Comparison of ENCODE assay signal across 1 cellular context in the genomic region with DNA sequence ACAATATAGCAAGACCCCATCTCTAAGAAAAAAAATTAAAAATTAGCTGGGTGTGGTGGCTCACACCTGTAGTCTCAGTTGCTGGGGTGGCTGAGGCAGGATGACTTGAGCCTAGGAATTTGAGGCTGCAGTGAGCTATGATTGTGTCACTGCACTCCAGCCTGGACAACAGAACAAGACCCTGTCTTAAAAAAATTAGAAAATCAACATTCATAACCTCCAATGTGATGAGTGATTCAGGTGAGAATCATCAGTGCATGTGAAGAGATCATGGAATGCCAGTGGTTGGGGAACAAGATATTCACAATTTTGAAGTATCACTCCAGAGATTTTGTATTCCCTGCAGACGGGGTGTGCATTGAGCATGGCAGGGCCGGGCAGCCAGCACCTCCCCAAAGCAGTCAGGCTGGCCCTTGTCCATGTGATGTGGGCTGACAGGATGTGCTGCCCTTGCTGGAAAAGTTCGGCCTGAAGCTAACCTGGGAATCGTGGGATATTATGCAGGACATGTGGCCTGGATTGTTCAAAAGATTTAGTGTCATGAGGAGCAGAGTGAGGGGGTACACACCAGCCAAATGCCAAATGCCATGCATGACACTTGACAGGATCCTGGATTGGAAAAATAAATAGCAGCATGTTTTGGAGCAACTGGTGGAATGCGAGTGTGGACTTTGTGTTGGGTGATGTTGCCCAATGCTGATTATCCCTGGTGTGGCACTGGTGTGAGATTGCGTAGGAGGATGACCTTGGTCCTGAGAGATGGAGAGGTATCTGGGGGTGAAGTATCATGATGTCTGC.
TF ChIP-seq lines count a peak whose summit lies in the region.

No MANE protein-coding gene starts in this region.

TF ChIP-seq in HepG2, 621 proteins besides CTCF, POLR2A, EP300 and RAD21 (continued from another document and continues in another):
- TF ChIP-seq ZMYM2 (CRISPR knock-in tag; IDR thresholded peaks at IDR 0.05) (0 out of 2 replicates have a peak, but pooled peaks have one; percentile 14), MXD4 (CRISPR knock-in tag; IDR thresholded peaks at IDR 0.05) (peak; percentile 88; the same call in 1 of the 2 replicates), ZNF441 (CRISPR knock-in tag; IDR thresholded peaks at IDR 0.05; ENCODE audit: borderline replicate concordance) (peak; percentile 69; the same call in 1 of the 2 replicates), NFATC3 (CRISPR knock-in tag; IDR thresholded peaks at IDR 0.05) (peak; percentile 96; the same call in 1 of the 2 replicates), GRHL1 (CRISPR knock-in tag; conservative IDR thresholded peaks at IDR 0.05) (no peak), EEA1 (CRISPR knock-in tag; IDR thresholded peaks at IDR 0.05; ENCODE audit: borderline replicate concordance) (no peak), MATR3 (CRISPR knock-in tag; IDR thresholded peaks at IDR 0.05) (no peak), ZNF503 (CRISPR knock-in tag; IDR thresholded peaks at IDR 0.05) (peak; percentile 82), PBX2 (CRISPR knock-in tag; IDR thresholded peaks at IDR 0.05) (peak; percentile 60), ZNF639 (CRISPR knock-in tag; conservative IDR thresholded peaks at IDR 0.05) (peak; percentile 58; the same call in 1 of the 2 replicates), BCL3 (CRISPR knock-in tag; IDR thresholded peaks at IDR 0.05) (no peak), SMAD3 (CRISPR knock-in tag; IDR thresholded peaks at IDR 0.05) (peak; percentile 98), MXD3 (CRISPR knock-in tag; IDR thresholded peaks at IDR 0.05) (peak; percentile 74), HES4 (CRISPR knock-in tag; IDR thresholded peaks at IDR 0.05; ENCODE audit: borderline replicate concordance) (peak; percentile 18; the same call in 1 of the 2 replicates), HMGXB3 (CRISPR knock-in tag; IDR thresholded peaks at IDR 0.05; ENCODE audit: borderline replicate concordance) (peak; percentile 87; the same call in 1 of the 2 replicates), CREB3 (CRISPR knock-in tag; IDR thresholded peaks at IDR 0.05) (no peak), ZNF12 (CRISPR knock-in tag; IDR thresholded peaks at IDR 0.05) (peak; percentile 67; the same call in 1 of the 2 replicates), ZNF24 (IDR thresholded peaks at IDR 0.05) (no peak), ZNF546 (CRISPR knock-in tag; conservative IDR thresholded peaks at IDR 0.05) (no peak), SP5 (CRISPR knock-in tag; IDR thresholded peaks at IDR 0.05; ENCODE audit: borderline replicate concordance, low read depth) (peak; percentile 75; the same call in 1 of the 2 replicates), NFKBIZ (CRISPR knock-in tag; IDR thresholded peaks at IDR 0.05) (peak; percentile 88; the same call in 1 of the 2 replicates), ATF1 (CRISPR knock-in tag; IDR thresholded peaks at IDR 0.05) (peak; percentile 49; the same call in 1 of the 2 replicates), HOXA5 (CRISPR knock-in tag; IDR thresholded peaks at IDR 0.05) (peak; percentile 73; the same call in 1 of the 2 replicates), SUZ12 (IDR thresholded peaks at IDR 0.05; ENCODE audit: low read depth, low read length) (no peak), ZNF7 (CRISPR knock-in tag; IDR thresholded peaks at IDR 0.05) (no peak), ZMYM4 (CRISPR knock-in tag; IDR thresholded peaks at IDR 0.05) (peak; percentile 82), MYC (CRISPR knock-in tag; IDR thresholded peaks at IDR 0.05; ENCODE audit: borderline replicate concordance) (peak; percentile 77; the same call in 1 of the 2 replicates), HDAC2 (CRISPR knock-in tag; IDR thresholded peaks at IDR 0.05) (peak; percentile 99)
- TF ChIP-seq, protein P1, sequence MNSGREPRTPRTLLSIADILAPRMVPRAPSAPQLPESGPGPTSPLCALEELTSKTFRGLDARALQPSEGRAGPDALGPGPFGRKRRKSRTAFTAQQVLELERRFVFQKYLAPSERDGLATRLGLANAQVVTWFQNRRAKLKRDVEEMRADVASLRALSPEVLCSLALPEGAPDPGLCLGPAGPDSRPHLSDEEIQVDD (CRISPR knock-in tag; IDR thresholded peaks at IDR 0.05; ENCODE audit: borderline replicate concordance): no peak
- TF ChIP-seq, protein P2, sequence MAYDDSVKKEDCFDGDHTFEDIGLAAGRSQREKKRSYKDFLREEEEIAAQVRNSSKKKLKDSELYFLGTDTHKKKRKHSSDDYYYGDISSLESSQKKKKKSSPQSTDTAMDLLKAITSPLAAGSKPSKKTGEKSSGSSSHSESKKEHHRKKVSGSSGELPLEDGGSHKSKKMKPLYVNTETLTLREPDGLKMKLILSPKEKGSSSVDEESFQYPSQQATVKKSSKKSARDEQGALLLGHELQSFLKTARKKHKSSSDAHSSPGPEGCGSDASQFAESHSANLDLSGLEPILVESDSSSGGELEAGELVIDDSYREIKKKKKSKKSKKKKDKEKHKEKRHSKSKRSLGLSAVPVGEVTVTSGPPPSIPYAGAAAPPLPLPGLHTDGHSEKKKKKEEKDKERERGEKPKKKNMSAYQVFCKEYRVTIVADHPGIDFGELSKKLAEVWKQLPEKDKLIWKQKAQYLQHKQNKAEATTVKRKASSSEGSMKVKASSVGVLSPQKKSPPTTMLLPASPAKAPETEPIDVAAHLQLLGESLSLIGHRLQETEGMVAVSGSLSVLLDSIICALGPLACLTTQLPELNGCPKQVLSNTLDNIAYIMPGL (CRISPR knock-in tag; IDR thresholded peaks at IDR 0.05; ENCODE audit: borderline replicate concordance in 1 of 2, low read depth in 1 of 2): peak in 1 of 2 experiments; percentile 65; a peak in 1 of 4 replicates
- TF ChIP-seq, protein P3, sequence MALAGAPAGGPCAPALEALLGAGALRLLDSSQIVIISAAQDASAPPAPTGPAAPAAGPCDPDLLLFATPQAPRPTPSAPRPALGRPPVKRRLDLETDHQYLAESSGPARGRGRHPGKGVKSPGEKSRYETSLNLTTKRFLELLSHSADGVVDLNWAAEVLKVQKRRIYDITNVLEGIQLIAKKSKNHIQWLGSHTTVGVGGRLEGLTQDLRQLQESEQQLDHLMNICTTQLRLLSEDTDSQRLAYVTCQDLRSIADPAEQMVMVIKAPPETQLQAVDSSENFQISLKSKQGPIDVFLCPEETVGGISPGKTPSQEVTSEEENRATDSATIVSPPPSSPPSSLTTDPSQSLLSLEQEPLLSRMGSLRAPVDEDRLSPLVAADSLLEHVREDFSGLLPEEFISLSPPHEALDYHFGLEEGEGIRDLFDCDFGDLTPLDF (CRISPR knock-in tag; IDR thresholded peaks at IDR 0.05): no peak
- TF ChIP-seq, protein P4, sequence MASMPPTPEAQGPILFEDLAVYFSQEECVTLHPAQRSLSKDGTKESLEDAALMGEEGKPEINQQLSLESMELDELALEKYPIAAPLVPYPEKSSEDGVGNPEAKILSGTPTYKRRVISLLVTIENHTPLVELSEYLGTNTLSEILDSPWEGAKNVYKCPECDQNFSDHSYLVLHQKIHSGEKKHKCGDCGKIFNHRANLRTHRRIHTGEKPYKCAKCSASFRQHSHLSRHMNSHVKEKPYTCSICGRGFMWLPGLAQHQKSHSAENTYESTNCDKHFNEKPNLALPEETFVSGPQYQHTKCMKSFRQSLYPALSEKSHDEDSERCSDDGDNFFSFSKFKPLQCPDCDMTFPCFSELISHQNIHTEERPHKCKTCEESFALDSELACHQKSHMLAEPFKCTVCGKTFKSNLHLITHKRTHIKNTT (CRISPR knock-in tag; IDR thresholded peaks at IDR 0.05): no peak
- TF ChIP-seq, protein P5, sequence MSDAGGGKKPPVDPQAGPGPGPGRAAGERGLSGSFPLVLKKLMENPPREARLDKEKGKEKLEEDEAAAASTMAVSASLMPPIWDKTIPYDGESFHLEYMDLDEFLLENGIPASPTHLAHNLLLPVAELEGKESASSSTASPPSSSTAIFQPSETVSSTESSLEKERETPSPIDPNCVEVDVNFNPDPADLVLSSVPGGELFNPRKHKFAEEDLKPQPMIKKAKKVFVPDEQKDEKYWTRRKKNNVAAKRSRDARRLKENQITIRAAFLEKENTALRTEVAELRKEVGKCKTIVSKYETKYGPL (CRISPR knock-in tag; IDR thresholded peaks at IDR 0.05): no peak
